Comparison of ENCODE assay signal across 27 cellular contexts in the genomic region with DNA sequence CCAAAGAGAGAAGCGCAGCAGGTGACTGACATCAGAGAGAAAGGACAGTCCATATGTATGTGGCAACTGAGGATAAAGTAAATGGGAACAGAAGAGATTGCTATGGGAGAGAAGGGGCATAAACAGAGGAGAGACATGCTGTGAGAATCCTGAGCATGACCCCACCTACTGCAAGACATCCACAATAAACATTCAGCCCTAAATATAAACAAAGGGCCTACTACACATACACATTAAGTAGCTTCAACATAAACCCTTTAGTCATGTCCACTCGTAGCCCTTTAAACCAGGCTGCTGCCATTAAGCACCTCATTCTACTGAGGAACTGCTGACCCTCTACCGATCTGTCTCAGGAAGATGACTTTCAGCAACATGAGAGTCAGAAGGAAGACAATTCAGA. TPM values are rescaled to one million over a fixed set of nuclear protein-coding genes. Genes with fewer than 3 reads are reported as not detected.
"Had no signal": no experiment of that assay in that cellular context is flagged by ENCODE, and none has a peak within 500 bp of the region (broad histone marks: within the 10 kb centered on the region; RNA-seq: fewer than 3 reads in every experiment).

No MANE protein-coding gene starts in this region.

- H3K27me3 ChIP-seq: adrenal gland, SJCRH30 had no signal

- DNase-seq: activated CD4-positive, alpha-beta T cell treated with anti-CD3 and anti-CD28 coated beads, Interleukin-2, amount 50 U/mL, for 1 hour; activated CD4-positive, CD25-positive, alpha-beta regulatory T cell; activated CD8-positive, alpha-beta memory T cell treated with anti-CD3 and anti-CD28 coated beads, Interleukin-2, amount 50 U/mL, for 4 hours; activated CD8-positive, alpha-beta T cell treated with anti-CD3 and anti-CD28 coated beads for 36 hours; activated gamma-delta T cell treated with Interleukin-2 at 50 U/mL for 16 hours; activated naive CD4-positive, alpha-beta T cell treated with anti-CD3 and anti-CD28 coated beads, Interleukin-2, amount 10 ng/mL, durations not matched to agents 7 days and 5 days; activated naive CD8-positive, alpha-beta T cell treated with anti-CD3 and anti-CD28 coated beads for 36 hours; activated T-cell treated with anti-CD3 and anti-CD28 coated beads, Interleukin-2, amount 50 U/mL, for 72 hours; adrenal gland; anterior cingulate cortex; KG1; NCI-H1048; NCI-H1930; NCI-H2171; NCI-H2227 treated with DMSO at 0.1 percent for 48 hours; NCI-H526; NCI-H774; Right ventricle myocardium superior; RPMI8226; SJCRH30; SK-N-SH; T-helper 1 cell had no signal

- H3K9ac ChIP-seq: SK-N-SH had no signal

- H3K27ac ChIP-seq: adrenal gland, SJCRH30, VCaP had no signal

- H3K4me3 ChIP-seq: adrenal gland, SJCRH30 had no signal

- H3K36me3 ChIP-seq: adrenal gland, SJCRH30 had no signal

- H3K4me2 ChIP-seq: SK-N-SH had no signal

- ATAC-seq: activated CD8-positive, alpha-beta T cell treated with anti-CD3 and anti-CD28 coated beads for 36 hours; activated T-cell treated with anti-CD3 and anti-CD28 coated beads, Interleukin-2, amount 50 U/mL, for 72 hours; Panc1 had no signal

- H3K9me3 ChIP-seq: adrenal gland, SJCRH30, SK-N-SH had no signal

- H3K4me1 ChIP-seq: adrenal gland, SJCRH30 had no signal

RNA-seq across cellular contexts. Expression of a gene that starts 32.9 kb away (rescaled TPM):
- total RNA-seq: activated CD8-positive, alpha-beta T cell treated with anti-CD3 and anti-CD28 coated beads for 36 hours; activated naive CD8-positive, alpha-beta T cell treated with anti-CD3 and anti-CD28 coated beads for 36 hours; activated T-helper 2 cell treated with anti-CD3 and anti-CD28 coated beads, Interferon-gamma antibody, Interleukin-2, Interleukin-4, amounts not matched to agents 10 μg/mL and 5 μg/mL and 100 μg/mL, durations not matched to agents 14 hours and 24 hours and 36 hours; NCI-H460; SJCRH30; T-helper 2 cell treated with Interferon-gamma antibody and Interleukin-4, amounts not matched to agents 100 ng/mL and 5 ng/mL, for 36 hours had no signal
